Comparison of ENCODE assay signal across 8 cellular contexts in the genomic region with DNA sequence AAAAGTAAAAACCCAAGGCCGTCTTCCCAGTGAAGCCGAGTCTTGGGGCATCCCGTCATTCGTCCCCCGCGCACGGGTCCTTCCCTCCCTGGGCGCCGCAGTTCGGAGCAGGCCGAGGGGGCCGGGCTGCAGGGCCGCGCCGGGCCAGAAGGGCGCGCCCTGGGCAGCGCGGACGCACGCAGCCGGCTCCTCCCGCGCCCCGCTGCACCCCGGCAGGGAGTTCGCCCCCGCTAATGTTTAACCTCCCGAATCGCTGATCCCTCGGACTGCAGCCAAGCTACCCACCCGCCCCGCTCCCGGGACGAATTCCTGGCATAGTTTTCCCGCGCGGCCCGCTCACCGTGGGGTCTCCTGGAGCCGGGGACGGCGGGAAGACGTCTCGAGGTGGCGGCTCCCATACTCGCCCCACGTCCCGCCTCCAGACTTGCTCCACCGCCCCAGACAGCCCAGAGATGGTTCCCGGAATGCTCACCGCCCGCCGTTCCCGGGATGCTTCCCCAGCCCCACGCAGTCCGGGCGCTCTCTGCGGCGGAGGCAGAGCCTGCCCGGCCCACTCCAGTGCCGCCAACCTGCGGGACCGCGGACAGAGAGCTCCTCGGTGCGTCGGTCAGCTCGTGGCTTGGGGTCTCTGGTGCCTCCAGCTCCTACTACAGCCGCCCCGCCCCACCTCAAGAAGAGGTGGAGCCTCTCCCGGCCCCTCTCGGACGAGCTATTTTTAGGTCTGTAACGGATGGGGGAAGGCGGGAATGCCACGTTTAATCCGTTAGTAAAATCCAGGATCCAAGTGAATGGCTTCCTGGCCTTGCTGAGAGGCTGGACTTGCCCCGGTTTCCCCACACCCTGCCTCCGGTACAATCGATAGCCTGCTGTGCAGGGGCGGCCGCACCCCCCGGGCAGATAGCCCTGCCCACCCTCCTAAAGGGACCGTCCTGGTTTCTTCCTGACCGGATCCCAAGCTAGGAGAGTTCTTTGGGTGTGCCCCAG. TPM values are rescaled to one million over a fixed set of nuclear protein-coding genes. Genes with fewer than 3 reads are reported as not detected.
A peak's percentile ranks its signal among the peaks of the same experiment; 100 is the strongest.
DNase-seq lines count a peak whose midpoint lies in the region; ATAC-seq, FAIRE-seq and TF ChIP-seq lines count a peak whose summit lies in the region.

A gene with protein sequence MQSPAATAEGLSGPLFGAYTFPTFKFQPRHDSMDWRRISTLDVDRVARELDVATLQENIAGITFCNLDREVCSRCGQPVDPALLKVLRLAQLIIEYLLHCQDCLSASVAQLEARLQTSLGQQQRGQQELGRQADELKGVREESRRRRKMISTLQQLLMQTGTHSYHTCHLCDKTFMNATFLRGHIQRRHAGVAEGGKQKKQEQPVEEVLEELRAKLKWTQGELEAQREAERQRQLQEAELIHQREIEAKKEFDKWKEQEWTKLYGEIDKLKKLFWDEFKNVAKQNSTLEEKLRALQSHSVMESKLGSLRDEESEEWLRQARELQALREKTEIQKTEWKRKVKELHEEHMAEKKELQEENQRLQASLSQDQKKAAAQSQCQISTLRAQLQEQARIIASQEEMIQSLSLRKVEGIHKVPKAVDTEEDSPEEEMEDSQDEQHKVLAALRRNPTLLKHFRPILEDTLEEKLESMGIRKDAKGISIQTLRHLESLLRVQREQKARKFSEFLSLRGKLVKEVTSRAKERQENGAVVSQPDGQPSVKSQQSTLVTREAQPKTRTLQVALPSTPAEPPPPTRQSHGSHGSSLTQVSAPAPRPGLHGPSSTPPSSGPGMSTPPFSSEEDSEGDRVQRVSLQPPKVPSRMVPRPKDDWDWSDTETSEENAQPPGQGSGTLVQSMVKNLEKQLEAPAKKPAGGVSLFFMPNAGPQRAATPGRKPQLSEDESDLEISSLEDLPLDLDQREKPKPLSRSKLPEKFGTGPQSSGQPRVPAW (minus strand): TSS at position 621 of the 984 bp plus-strand sequence. CDS start 11,637 bp downstream, outside the sequence.

- H2BK120ac ChIP-seq in H1 (replicated peaks; ENCODE audit: low read depth, low read length) = peak within 1 kb of the TSS; percentile 24

- H3K14ac ChIP-seq in H1 (ENCODE audit: insufficient read length) = no peak within 1 kb of the TSS

- H3K27ac ChIP-seq in WERI-Rb-1 (peak within 1 kb of the TSS; percentile 88), H1 (ENCODE audit: low read depth, low read length) (peak within 1 kb of the TSS; percentile 34; the same call in 1 of the 2 replicates)

- H2AFZ ChIP-seq in H1 (ENCODE audit: low read length) = peak within 1 kb of the TSS; percentile 70

- H4K8ac ChIP-seq in H1 (ENCODE audit: extremely low read depth, insufficient read depth, low read length) = peak within 1 kb of the TSS; percentile 96

- H2BK15ac ChIP-seq in H1 (ENCODE audit: low read length) = peak within 1 kb of the TSS; percentile 50; the same call in 1 of the 2 replicates

- peak within 1 kb of the TSS; percentile 91; the same call in 1 of the 2 replicates for H2BK5ac ChIP-seq in H1 (ENCODE audit: low read depth, low read length)

- H2BK20ac ChIP-seq in H1 (ENCODE audit: low read length) = no peak within 1 kb of the TSS

- peak within 1 kb of the TSS; percentile 85 for H3K18ac ChIP-seq in H1 (ENCODE audit: extremely low read depth, low read length)

- peak within 1 kb of the TSS; percentile 91 for H4K91ac ChIP-seq in H1 (replicated peaks; ENCODE audit: insufficient read length, low read length)

- peak in 1 of 2 experiments; percentile 42; a peak in 1 of 4 replicates for TF ChIP-seq RAD21 in H1 (IDR thresholded peaks at IDR 0.05 in 1 of 2, conservative IDR thresholded peaks at IDR 0.05 in 1 of 2; ENCODE audit: low read depth in 2 of 2, low read length in 2 of 2)

- TF ChIP-seq CTCF in WERI-Rb-1 (IDR thresholded peaks at IDR 0.05; ENCODE audit: low read depth, low read length) (peak; percentile 50), H1 (IDR thresholded peaks at IDR 0.05; ENCODE audit: control extremely low read depth in 1 of 3, insufficient read depth in 1 of 3, low read depth in 1 of 3, low read length in 3 of 3) (peak; percentile 48 to 58 (median 54))

- no peak for DNase-seq in activated CD4-positive, CD25-positive, alpha-beta regulatory T cell (lab: John Stamatoyannopoulos, UW)
- DNase-seq in NCI-H146 treated with DMSO at 0.1 percent for 48 hours (lab: John Stamatoyannopoulos, UW; ENCODE audit: unreplicated experiment) (peak; percentile 70), WERI-Rb-1 (peak; percentile 94), H1 (ENCODE audit: low read depth in 1 of 2, low spot score in 2 of 2) (peak in 1 of 2 experiments; percentile 84), lung microvascular endothelial cell (ENCODE audit: low read depth in 2 of 2) (peak; percentile 41 to 50)

- CTCF ChIA-PET in H1 (lab: Charles Lee; ENCODE audit: partially characterized antibody) = interaction anchor here (0.6 to 8.2 kb wide), 15 partner anchors 9 to 221 kb away, joined by 3 to 232 read pairs (median 4); no protein-coding TSS in a partner anchor

- no peak within 1 kb of the TSS for H3K23ac ChIP-seq in H1 (ENCODE audit: insufficient read length)

- no peak for FAIRE-seq in H1 (lab: Jason Lieb, UNC)

- peak in 1 of 2 experiments; percentile 29; a peak in 1 of 3 replicates for TF ChIP-seq EP300 in H1 (IDR thresholded peaks at IDR 0.05; ENCODE audit: borderline replicate concordance in 1 of 2, low read depth in 2 of 2, low read length in 2 of 2)

- peak; percentile 39 to 65; a peak in 2 of 3 replicates for TF ChIP-seq POLR2A in H1 (IDR thresholded peaks at IDR 0.05; ENCODE audit: control extremely low read depth in 1 of 2, low read depth in 2 of 2, low read length in 2 of 2)

- no peak within 1 kb of the TSS for H2BK12ac ChIP-seq in H1 (ENCODE audit: low read depth, low read length)

- H4K20me1 ChIP-seq in H1 (replicated peaks in 1 of 2; ENCODE audit: control insufficient read depth in 1 of 2, insufficient read depth in 2 of 2, low read length in 2 of 2) = peaks cover 0 to 1% of the 10 kb centered on the region in 2 experiments

- H3K4me2 ChIP-seq in H1 (ENCODE audit: insufficient read depth in 1 of 2, low read depth in 2 of 2, low read length in 2 of 2) = peak within 1 kb of the TSS; percentile 84

- peaks cover 2% of the 10 kb centered on the region; the same call in 1 of the 2 replicates for H3K79me1 ChIP-seq in H1 (ENCODE audit: low read depth, low read length)

- H3K4me3 ChIP-seq in WERI-Rb-1 (ENCODE audit: low read depth, low read length) (peak within 1 kb of the TSS; percentile 69), H1 (ENCODE audit: extremely low read depth in 1 of 4, insufficient read depth in 2 of 4, low read depth in 3 of 4, low read length in 4 of 4) (peak within 1 kb of the TSS; percentile 77 to 86 (median 79))

- peak within 1 kb of the TSS; percentile 77 for H3K4me3 Mint-ChIP-seq in stimulated activated naive CD8-positive, alpha-beta T cell treated with anti-CD3 and anti-CD28 coated beads, Interleukin-15, Interleukin-2, amounts not matched to agents 100 ng/mL and 50 ng/mL, for 24 hours

- WGBS in H1 (ENCODE audit: extremely low coverage in 1 of 2, insufficient coverage in 1 of 2, insufficient read length in 1 of 2, insufficient replicate concordance in 2 of 2, low coverage in 1 of 2, low lambda C conversion rate in 2 of 2, missing lambda C conversion rate in 1 of 2), 2 experiments = 1% methylated on average over 66 of the region's 86 CpGs; no CpG with 5 or more reads in 1 of the 2 experiments

- no peaks in the 10 kb centered on the region for H3K36me3 Mint-ChIP-seq in stimulated activated naive CD8-positive, alpha-beta T cell treated with anti-CD3 and anti-CD28 coated beads, Interleukin-15, Interleukin-2, amounts not matched to agents 100 ng/mL and 50 ng/mL, for 24 hours (ENCODE audit: low read depth)

- no peak within 1 kb of the TSS for H2AK5ac ChIP-seq in H1 (ENCODE audit: low read depth, low read length)

- peaks cover 2 to 13% (median 8%) of the 10 kb centered on the region in 4 experiments; a peak in 6 of 7 replicates for H3K4me1 ChIP-seq in H1 (replicated peaks in 1 of 4; ENCODE audit: control insufficient read depth in 3 of 4, insufficient read depth in 4 of 4, low read length in 3 of 4)

- H3K27me3 Mint-ChIP-seq in stimulated activated naive CD8-positive, alpha-beta T cell treated with anti-CD3 and anti-CD28 coated beads, Interleukin-15, Interleukin-2, amounts not matched to agents 100 ng/mL and 50 ng/mL, for 24 hours = peaks cover 47% of the 10 kb centered on the region

- H3K9me3 ChIP-seq in WERI-Rb-1 (ENCODE audit: severe bottlenecking) (no peaks in the 10 kb centered on the region), H1 (ENCODE audit: insufficient read depth in 2 of 2, low read depth in 1 of 2, low read length in 1 of 2) (no peaks in the 10 kb centered on the region)

- H3K79me2 ChIP-seq in H1 (ENCODE audit: control insufficient read depth in 1 of 2, insufficient read depth in 2 of 2, low read length in 2 of 2) = peaks cover 0 to 8% of the 10 kb centered on the region in 2 experiments; a peak in 2 of 4 replicates

- peaks cover 8% of the 10 kb centered on the region for H3K4me1 Mint-ChIP-seq in stimulated activated naive CD8-positive, alpha-beta T cell treated with anti-CD3 and anti-CD28 coated beads, Interleukin-15, Interleukin-2, amounts not matched to agents 100 ng/mL and 50 ng/mL, for 24 hours (ENCODE audit: low read depth)

- ATAC-seq in activated CD4-positive, CD25-positive, alpha-beta regulatory T cell treated with anti-CD3 and anti-CD28 coated beads, Interleukin-2, amount 50 U/mL, for 24 hours = peak; percentile 72 to 82
- ATAC-seq in HG02759 (IDR thresholded peaks at IDR 0.05; ENCODE audit: unreplicated experiment) = peak; percentile 93

- H3K36me3 ChIP-seq in WERI-Rb-1 (peaks cover 21% of the 10 kb centered on the region), H1 (ENCODE audit: control insufficient read depth in 2 of 4, insufficient read depth in 4 of 4, low read length in 3 of 4) (no peaks in the 10 kb centered on the region)

- H3K4ac ChIP-seq in H1 (replicated peaks; ENCODE audit: insufficient read length, low read depth, low read length) = peak within 1 kb of the TSS; percentile 87

- no peak within 1 kb of the TSS for H3K27ac Mint-ChIP-seq in stimulated activated naive CD8-positive, alpha-beta T cell treated with anti-CD3 and anti-CD28 coated beads, Interleukin-15, Interleukin-2, amounts not matched to agents 100 ng/mL and 50 ng/mL, for 24 hours

- peaks cover 10% of the 10 kb centered on the region for H3K23me2 ChIP-seq in H1 (ENCODE audit: low read depth, low read length)

- H4K5ac ChIP-seq in H1 (ENCODE audit: insufficient read length, low read depth, low read length) = peak within 1 kb of the TSS; percentile 90

- no peaks in the 10 kb centered on the region for H3K27me3 ChIP-seq in WERI-Rb-1 (ENCODE audit: insufficient read depth, low read depth, severe bottlenecking)
- no peaks in the 10 kb centered on the region for H3K27me3 ChIP-seq in H1 (replicated peaks in 1 of 4; ENCODE audit: control insufficient read depth in 3 of 4, extremely low read depth in 1 of 4, insufficient read depth in 3 of 4, low read length in 3 of 4)

- peak within 1 kb of the TSS; percentile 74 to 83 (median 79) for H3K9ac ChIP-seq in H1 (replicated peaks in 1 of 4; ENCODE audit: extremely low read depth in 1 of 4, low read depth in 3 of 4, low read length in 3 of 4)

- H3K56ac ChIP-seq in H1 (replicated peaks; ENCODE audit: insufficient read length, low read depth, low read length) = peak within 1 kb of the TSS; percentile 66

- H3K9me3 Mint-ChIP-seq in stimulated activated naive CD8-positive, alpha-beta T cell treated with anti-CD3 and anti-CD28 coated beads, Interleukin-15, Interleukin-2, amounts not matched to agents 100 ng/mL and 50 ng/mL, for 24 hours = no peaks in the 10 kb centered on the region

- POLR2A ChIA-PET in H1 (lab: Charles Lee; ENCODE audit: partially characterized antibody) = interaction anchor here (0.7 to 2.5 kb wide), 11 partner anchors 10 to 73 kb away, joined by 3 to 11 read pairs (median 3); a partner anchor contains a TSS

RNA-seq across cellular contexts. Expression of the gene that starts here (rescaled TPM):
- 6.9 and 8.3 TPM in 2 replicates for total RNA-seq in H1 (2021; fragmentation: NEBNext Ultra II Directional; extraction: Animal tissue kit (Norgen Biotek cat#: 25700))
- polyA plus RNA-seq in H1 (2011; rRNA removed) = 6.5 and 9.0 TPM in 2 replicates
- 8.3 TPM for polyA plus RNA-seq in H1 (2011; cell fraction: cytosol; rRNA removed)
- polyA plus RNA-seq in H1 (2011; cell fraction: nucleus; rRNA removed) = 34.7 TPM
- 5.7 to 6.5 TPM (median 6.2 TPM) in 4 replicates for polyA plus RNA-seq in H1 (2012, experiment 1 of 2)
- 2.5 TPM for polyA plus RNA-seq in H1 (2012, experiment 2 of 2)
- polyA plus RNA-seq in H1 (2013, experiment 1 of 2) = 5.4 TPM
- 3.9 TPM for polyA plus RNA-seq in H1 (2013, experiment 2 of 2)
- 10.0 and 17.4 TPM in 2 replicates for polyA minus RNA-seq in H1 (2011; rRNA and poly(A)+ RNA removed)
- 11.2 TPM for polyA minus RNA-seq in H1 (2011; cell fraction: cytosol; rRNA and poly(A)+ RNA removed)
- polyA minus RNA-seq in H1 (2011; cell fraction: nucleus; rRNA and poly(A)+ RNA removed) = 40.5 TPM
- 0.60 and 1.7 TPM in 2 replicates for total RNA-seq in lung microvascular endothelial cell

Comparison
In these comparisons a context has a peak if more than half of its experiments do, and no peak if none do; other contexts are left out.
1. DNase-seq: peak in NCI-H146 treated with DMSO at 0.1 percent for 48 hours (single experiment), WERI-Rb-1 (single experiment) and lung microvascular endothelial cell (2 of 2); none in activated CD4-positive, CD25-positive, alpha-beta regulatory T cell (0 of 4).